ENCODE assay signal across 40 cellular contexts in genomic region chr6:13832778-13833177, GRCh38.
"Had no signal": no experiment of that assay in that cellular context is flagged by ENCODE, and none has a peak within 500 bp of the region (broad histone marks: within the 10 kb centered on the region; RNA-seq: fewer than 3 reads in every experiment).

No MANE protein-coding gene starts in this region.

- H3K27ac ChIP-seq: adrenal gland, ascending aorta, body of pancreas, brain microvascular endothelial cell, breast epithelium, cardiac muscle cell had no signal

- FAIRE-seq: astrocyte, bronchial epithelial cell had no signal

- ATAC-seq: activated naive CD4-positive, alpha-beta T cell treated with anti-CD3 and anti-CD28 coated beads, Interleukin-2, amount 50 U/mL, for 72 hours; activated naive CD8-positive, alpha-beta T cell treated with anti-CD3 and anti-CD28 coated beads, Interleukin-2, amount 50 U/mL, for 24 hours; activated T-cell treated with anti-CD3 and anti-CD28 coated beads, Interleukin-2, amount 50 U/mL, for 4 hours; activated T-cell treated with anti-CD3 and anti-CD28 coated beads, Interleukin-2, amount 50 U/mL, for 72 hours; activated T-helper 17 cell treated with anti-CD3 and anti-CD28 coated beads, Interleukin-2, amount 50 U/mL, for 72 hours; body of pancreas had no signal

- H3K9me3 ChIP-seq: adrenal gland, ascending aorta, body of pancreas had no signal

- H3K4me3 ChIP-seq: adrenal gland, ascending aorta, body of pancreas, breast epithelium, cardiac muscle cell had no signal

- H3K4me3 Mint-ChIP-seq: activated naive CD4-positive, alpha-beta T cell treated with anti-CD3 and anti-CD28 coated beads for 36 hours; activated naive CD4-positive, alpha-beta T cell treated with anti-CD3 and anti-CD28 coated beads, Interleukin-2, amount 10 ng/mL, durations not matched to agents 7 days and 5 days; activated naive CD4-positive, alpha-beta T cell treated with anti-CD3 and anti-CD28 coated beads, Interleukin-2, amount 50 U/mL, for 24 hours; activated naive CD8-positive, alpha-beta T cell; activated naive CD8-positive, alpha-beta T cell treated with anti-CD3 and anti-CD28 coated beads for 36 hours; activated naive CD8-positive, alpha-beta T cell treated with anti-CD3 and anti-CD28 coated beads, Interleukin-2, amount 10 ng/mL, durations not matched to agents 7 days and 5 days; activated naive CD8-positive, alpha-beta T cell treated with anti-CD3 and anti-CD28 coated beads, Interleukin-2, amount 50 U/mL, for 24 hours; activated T-cell treated with anti-CD3 and anti-CD28 coated beads, Interleukin-2, amount 50 U/mL, for 24 hours; activated T-cell treated with anti-CD3 and anti-CD28 coated beads, Interleukin-2, amount 50 U/mL, for 4 hours; activated T-cell treated with anti-CD3 and anti-CD28 coated beads, Interleukin-2, amount 50 U/mL, for 72 hours; activated T-helper 1 cell treated with anti-CD3 and anti-CD28 coated beads, Interleukin-12 subunit alpha, Interleukin-12 subunit beta, Interleukin-2, Interleukin-4 antibody, amounts not matched to agents 30 ng/mL and 10 ng/mL and 1 ng/mL, durations not matched to agents 14 hours and 24 hours and 36 hours; activated T-helper 17 cell treated with anti-CD3 and anti-CD28 coated beads, Interleukin-2, amount 50 U/mL, for 72 hours; brain; central memory CD8-positive, alpha-beta T cell had no signal

- H3K27me3 Mint-ChIP-seq: activated T-cell treated with anti-CD3 and anti-CD28 coated beads, Interleukin-2, amount 50 U/mL, for 24 hours had no signal

- H3K27me3 ChIP-seq: adrenal gland, ascending aorta, body of pancreas, brain microvascular endothelial cell, breast epithelium, cardiac muscle cell had no signal

- DNase-seq: activated effector memory CD4-positive, alpha-beta T cell treated with anti-CD3 and anti-CD28 coated beads, Interleukin-2, amount 50 U/mL, for 16 hours; activated effector memory CD4-positive, alpha-beta T cell treated with Interleukin-2 at 50 U/mL for 16 hours; activated gamma-delta T cell; activated gamma-delta T cell treated with Interleukin-2 at 50 U/mL for 16 hours; activated naive CD4-positive, alpha-beta T cell; activated naive CD4-positive, alpha-beta T cell treated with anti-CD3 and anti-CD28 coated beads for 36 hours; activated naive CD4-positive, alpha-beta T cell treated with anti-CD3 and anti-CD28 coated beads, Interleukin-2, amount 10 ng/mL, durations not matched to agents 7 days and 5 days; activated naive CD4-positive, alpha-beta T cell treated with anti-CD3 and anti-CD28 coated beads, Interleukin-2, amount 50 U/mL, for 16 hours; activated naive CD4-positive, alpha-beta T cell treated with Interleukin-2 at 50 U/mL for 16 hours; activated naive CD8-positive, alpha-beta T cell treated with anti-CD3 and anti-CD28 coated beads for 36 hours; activated naive CD8-positive, alpha-beta T cell treated with anti-CD3 and anti-CD28 coated beads, Interleukin-2, amount 10 ng/mL, durations not matched to agents 7 days and 5 days; activated naive CD8-positive, alpha-beta T cell treated with anti-CD3 and anti-CD28 coated beads, Interleukin-2, amount 50 U/mL, for 24 hours; activated T-cell treated with anti-CD3 and anti-CD28 coated beads, Interleukin-2, amount 50 U/mL, for 1 hour; activated T-cell treated with anti-CD3 and anti-CD28 coated beads, Interleukin-2, amount 50 U/mL, for 24 hours; activated T-cell treated with anti-CD3 and anti-CD28 coated beads, Interleukin-2, amount 50 U/mL, for 4 hours; activated T-cell treated with anti-CD3 and anti-CD28 coated beads, Interleukin-2, amount 50 U/mL, for 48 hours; activated T-cell treated with anti-CD3 and anti-CD28 coated beads, Interleukin-2, amount 50 U/mL, for 72 hours; adrenal gland; amniotic stem cell; amygdala; anterior cingulate cortex; aorta; body of pancreas; brain microvascular endothelial cell; caudate nucleus; central memory CD4-positive, alpha-beta T cell; cerebellar nuclear complex had no signal

- H3K27ac Mint-ChIP-seq: activated naive CD4-positive, alpha-beta T cell treated with anti-CD3 and anti-CD28 coated beads for 36 hours; activated naive CD4-positive, alpha-beta T cell treated with anti-CD3 and anti-CD28 coated beads, Interleukin-2, amount 10 ng/mL, durations not matched to agents 7 days and 5 days; activated naive CD4-positive, alpha-beta T cell treated with anti-CD3 and anti-CD28 coated beads, Interleukin-2, amount 50 U/mL, for 24 hours; activated naive CD4-positive, alpha-beta T cell treated with anti-CD3 and anti-CD28 coated beads, Interleukin-2, amount 50 U/mL, for 72 hours; activated naive CD8-positive, alpha-beta T cell; activated naive CD8-positive, alpha-beta T cell treated with anti-CD3 and anti-CD28 coated beads for 36 hours; activated naive CD8-positive, alpha-beta T cell treated with anti-CD3 and anti-CD28 coated beads, Interleukin-2, amount 10 ng/mL, durations not matched to agents 7 days and 5 days; activated naive CD8-positive, alpha-beta T cell treated with anti-CD3 and anti-CD28 coated beads, Interleukin-2, amount 50 U/mL, for 24 hours; activated T-cell treated with anti-CD3 and anti-CD28 coated beads, Interleukin-2, amount 50 U/mL, for 24 hours; activated T-cell treated with anti-CD3 and anti-CD28 coated beads, Interleukin-2, amount 50 U/mL, for 72 hours; activated T-helper 1 cell treated with anti-CD3 and anti-CD28 coated beads, Interleukin-12 subunit alpha, Interleukin-12 subunit beta, Interleukin-2, Interleukin-4 antibody, amounts not matched to agents 30 ng/mL and 10 ng/mL and 1 ng/mL, durations not matched to agents 14 hours and 24 hours and 36 hours; activated T-helper 17 cell treated with anti-CD3 and anti-CD28 coated beads, Interleukin-2, amount 50 U/mL, for 72 hours; activated T-helper 2 cell treated with anti-CD3 and anti-CD28 coated beads, Interferon-gamma antibody, Interleukin-2, Interleukin-4, amounts not matched to agents 10 μg/mL and 5 μg/mL and 100 μg/mL, durations not matched to agents 14 hours and 24 hours and 36 hours; brain had no signal

- H3K4me1 Mint-ChIP-seq: activated naive CD4-positive, alpha-beta T cell treated with anti-CD3 and anti-CD28 coated beads, Interleukin-2, amount 10 ng/mL, durations not matched to agents 7 days and 5 days; activated naive CD4-positive, alpha-beta T cell treated with anti-CD3 and anti-CD28 coated beads, Interleukin-2, amount 50 U/mL, for 24 hours; activated naive CD8-positive, alpha-beta T cell treated with anti-CD3 and anti-CD28 coated beads for 36 hours; activated naive CD8-positive, alpha-beta T cell treated with anti-CD3 and anti-CD28 coated beads, Interleukin-2, amount 50 U/mL, for 24 hours; activated T-helper 17 cell treated with anti-CD3 and anti-CD28 coated beads, Interleukin-2, amount 50 U/mL, for 72 hours; brain; central memory CD8-positive, alpha-beta T cell had no signal

- H3K36me3 Mint-ChIP-seq: activated naive CD4-positive, alpha-beta T cell treated with anti-CD3 and anti-CD28 coated beads, Interleukin-2, amount 10 ng/mL, durations not matched to agents 7 days and 5 days; activated naive CD8-positive, alpha-beta T cell treated with anti-CD3 and anti-CD28 coated beads for 36 hours; activated naive CD8-positive, alpha-beta T cell treated with anti-CD3 and anti-CD28 coated beads, Interleukin-2, amount 10 ng/mL, durations not matched to agents 7 days and 5 days; brain had no signal

- H3K4me1 ChIP-seq: adrenal gland, ascending aorta, body of pancreas, breast epithelium had no signal

- H3K36me3 ChIP-seq: adrenal gland, ascending aorta, brain microvascular endothelial cell, breast epithelium, cardiac muscle cell had no signal

- H3K9me3 Mint-ChIP-seq: activated naive CD4-positive, alpha-beta T cell treated with anti-CD3 and anti-CD28 coated beads for 36 hours; activated naive CD4-positive, alpha-beta T cell treated with anti-CD3 and anti-CD28 coated beads, Interleukin-2, amount 10 ng/mL, durations not matched to agents 7 days and 5 days; activated naive CD4-positive, alpha-beta T cell treated with anti-CD3 and anti-CD28 coated beads, Interleukin-2, amount 50 U/mL, for 24 hours; activated naive CD8-positive, alpha-beta T cell treated with anti-CD3 and anti-CD28 coated beads, Interleukin-2, amount 10 ng/mL, durations not matched to agents 7 days and 5 days; activated T-cell treated with anti-CD3 and anti-CD28 coated beads, Interleukin-2, amount 50 U/mL, for 24 hours; activated T-helper 17 cell treated with anti-CD3 and anti-CD28 coated beads, Interleukin-2, amount 50 U/mL, for 72 hours; central memory CD8-positive, alpha-beta T cell had no signal
